In genomic region chr17:19287651-19288050, GRCh38 we compare ENCODE assay signal across 19 cellular contexts. TPM values are rescaled to one million over a fixed set of nuclear protein-coding genes. Genes with fewer than 3 reads are reported as not detected.
A peak's percentile ranks its signal among the peaks of the same experiment; 100 is the strongest.
DNase-seq lines count a peak whose midpoint lies in the region; ATAC-seq and TF ChIP-seq lines count a peak whose summit lies in the region.
"Had no signal": no experiment of that assay in that cellular context is flagged by ENCODE, and none has a peak within 500 bp of the region (broad histone marks: within the 10 kb centered on the region; RNA-seq: fewer than 3 reads in every experiment).

No MANE protein-coding gene starts in this region.

- no peaks in the 10 kb centered on the region for H3K9me2 ChIP-seq in GM23338 (ENCODE audit: insufficient read depth)
- H3K9me2 ChIP-seq: SK-N-SH had no signal

- H2AFZ ChIP-seq in GM23338, result no peak overlapping the region

- H3K27me3 ChIP-seq in GM23338 (ENCODE audit: insufficient read depth) (no peaks in the 10 kb centered on the region), esophagus muscularis mucosa (no peaks in the 10 kb centered on the region), spleen (replicated peaks in 1 of 7) (peaks cover 0 to 15% (median 0%) of the 10 kb centered on the region in 7 donors)
- H3K27me3 ChIP-seq: testis had no signal

- H3K4me1 ChIP-seq in GM23338 (ENCODE audit: insufficient read depth) (peaks cover 50% of the 10 kb centered on the region), esophagus muscularis mucosa (peaks cover 71 to 93% (median 89%) of the 10 kb centered on the region in 4 donors), spleen (peaks cover 18 to 51% (median 31%) of the 10 kb centered on the region in 6 donors)

- POLR2A ChIA-PET in RWPE1 (lab: Yijun Ruan, JAX; ENCODE audit: low non-redundant PET), result no interaction called here

- CTCF ChIA-PET in RWPE1 (lab: Yijun Ruan, JAX), result no interaction called here

- H3K79me2 ChIP-seq in GM23338 (replicated peaks; ENCODE audit: insufficient read depth), result peaks cover 41% of the 10 kb centered on the region

- peak overlapping the region; percentile 57 for H3K4me2 ChIP-seq in GM23338
- H3K4me2 ChIP-seq: SK-N-SH had no signal

- 65% methylated on average over 2 of the region's 2 CpGs for WGBS in esophagus muscularis mucosa
- 71 to 100% (median 87%) methylated on average over 2 of the region's 2 CpGs for WGBS in spleen, 5 donors

- no peak for ATAC-seq in GM23338
- no peak for ATAC-seq in HG03354 (IDR thresholded peaks at IDR 0.05; ENCODE audit: poor library complexity, severe bottlenecking, unreplicated experiment)
- ATAC-seq: HCT116; naive thymus-derived CD8-positive, alpha-beta T cell; stimulated activated memory B cell treated with anti-CD40 and anti-IgM and Interleukin-4, amounts not matched to agents 10 μg/mL and 1 μg/mL and 100 μg/mL, for 72 hours had no signal

- peaks cover 61% of the 10 kb centered on the region for H3K4me1 Mint-ChIP-seq in GM23338

- intact Hi-C loops in esophagus muscularis mucosa (cut with DNase I), result no loop called here
- intact Hi-C loops in spleen (cut with DNase I; ENCODE audit: low total_unique reads), result no loop called here

- H3K4me3 ChIP-seq in GM23338, result no peak overlapping the region
- H3K4me3 ChIP-seq in esophagus muscularis mucosa, result no peak overlapping the region
- H3K4me3 ChIP-seq in spleen, result no peak overlapping the region
- H3K4me3 ChIP-seq: heart right ventricle, testis had no signal

- TF ChIP-seq CTCF in GM23338 (conservative IDR thresholded peaks at IDR 0.05; ENCODE audit: low read depth in 2 of 2) (no peak), RWPE1 (conservative IDR thresholded peaks at IDR 0.05; ENCODE audit: low read depth) (no peak), esophagus muscularis mucosa (IDR thresholded peaks at IDR 0.05) (no peak), spleen (IDR thresholded peaks at IDR 0.05 in 8 of 11, conservative IDR thresholded peaks at IDR 0.05 in 3 of 11) (no peak)

- peak overlapping the region; percentile 84; the same call in 1 of the 2 replicates for H3K27ac Mint-ChIP-seq in GM23338
- H3K27ac Mint-ChIP-seq: activated CD4-positive, alpha-beta T cell treated with anti-CD3 and anti-CD28 coated beads, Interleukin-2, amount 10 ng/mL, durations not matched to agents 24 days and 14 days; stimulated activated memory B cell treated with anti-CD40 and anti-IgM and Interleukin-4, amounts not matched to agents 10 μg/mL and 1 μg/mL and 100 μg/mL, for 72 hours had no signal

- H3K9me3 Mint-ChIP-seq in GM23338, result no peaks in the 10 kb centered on the region
- H3K9me3 Mint-ChIP-seq: activated CD4-positive, alpha-beta T cell treated with anti-CD3 and anti-CD28 coated beads, Interleukin-2, amount 10 ng/mL, durations not matched to agents 24 days and 14 days; naive thymus-derived CD8-positive, alpha-beta T cell; stimulated activated memory B cell treated with anti-CD40 and anti-IgM and Interleukin-4, amounts not matched to agents 10 μg/mL and 1 μg/mL and 100 μg/mL, for 72 hours had no signal

- H3K36me3 ChIP-seq in GM23338 (ENCODE audit: insufficient read depth) (no peaks in the 10 kb centered on the region), esophagus muscularis mucosa (peaks cover 0 to 16% (median 13%) of the 10 kb centered on the region in 4 donors), spleen (peaks cover 0 to 37% (median 0%) of the 10 kb centered on the region in 6 donors)

- H3K36me3 Mint-ChIP-seq in GM23338 (ENCODE audit: low read depth), result peaks cover 24% of the 10 kb centered on the region

- no peak for TF ChIP-seq EP300 in esophagus muscularis mucosa (IDR thresholded peaks at IDR 0.05)

- no peaks in the 10 kb centered on the region for H3K9me3 ChIP-seq in esophagus muscularis mucosa
- no peaks in the 10 kb centered on the region for H3K9me3 ChIP-seq in spleen
- H3K9me3 ChIP-seq: heart right ventricle, SK-N-SH, testis had no signal

- DNase-seq in GM23338 (ENCODE audit: low spot score), result no peak
- DNase-seq in RWPE1 (ENCODE audit: low spot score), result no peak
- DNase-seq in esophagus muscularis mucosa (ENCODE audit: extremely low spot score), result no peak
- peak; percentile 42 for DNase-seq in spleen
- no peak for DNase-seq in NCI-H2196 (lab: John Stamatoyannopoulos, UW; ENCODE audit: unreplicated experiment)
- no peak for DNase-seq in NCI-H1092 (lab: John Stamatoyannopoulos, UW)
- DNase-seq: activated CD4-positive, alpha-beta T cell treated with anti-CD3 and anti-CD28 coated beads, Interleukin-2, amount 10 ng/mL, durations not matched to agents 24 days and 14 days; activated naive CD4-positive, alpha-beta T cell treated with Interleukin-2 at 50 U/mL for 16 hours; activated T-cell treated with anti-CD3 and anti-CD28 coated beads, Interleukin-2, amount 50 U/mL, for 48 hours; heart right ventricle; naive thymus-derived CD8-positive, alpha-beta T cell; SK-N-SH; stimulated activated CD4-positive, alpha-beta T cell treated with anti-CD3 and anti-CD28 coated beads, Interleukin-2, amount 100 ng/mL, for 48 hours; T-helper 2 cell; testis had no signal

- H4K20me1 ChIP-seq in GM23338 (replicated peaks; ENCODE audit: insufficient read depth), result peaks cover 2% of the 10 kb centered on the region; the same call in 1 of the 2 replicates

- no peak overlapping the region for H3K4me3 Mint-ChIP-seq in GM23338
- H3K4me3 Mint-ChIP-seq: activated CD4-positive, alpha-beta T cell treated with anti-CD3 and anti-CD28 coated beads, Interleukin-2, amount 10 ng/mL, durations not matched to agents 24 days and 14 days; naive thymus-derived CD8-positive, alpha-beta T cell; stimulated activated memory B cell treated with anti-CD40 and anti-IgM and Interleukin-4, amounts not matched to agents 10 μg/mL and 1 μg/mL and 100 μg/mL, for 72 hours had no signal

- no peak for TF ChIP-seq POLR2A in esophagus muscularis mucosa (IDR thresholded peaks at IDR 0.05; ENCODE audit: low read depth)
- no peak for TF ChIP-seq POLR2A in spleen (IDR thresholded peaks at IDR 0.05)

- peaks cover 6% of the 10 kb centered on the region; the same call in 1 of the 2 replicates for H3F3A ChIP-seq in GM23338 (replicated peaks; ENCODE audit: low read depth)

- H3K27ac ChIP-seq in GM23338 (ENCODE audit: low read depth) (peak overlapping the region; percentile 61; the same call in 1 of the 2 replicates), RWPE1 (0 out of 2 replicates have a peak overlapping the region, but pooled peaks have one; percentile 3), esophagus muscularis mucosa (replicated peaks in 1 of 4) (peak overlapping the region in 3 of 4 donors; percentile 12 to 71 (median 45)), spleen (no peak overlapping the region)
- H3K27ac ChIP-seq: C4-2B, testis had no signal

- H3K27me3 Mint-ChIP-seq in GM23338 (ENCODE audit: insufficient read depth, low read depth, poor library complexity), result peaks cover 2% of the 10 kb centered on the region

TF ChIP-seq in GM23338, 12 proteins besides CTCF, POLR2A, EP300 and RAD21:
- TF ChIP-seq REST (IDR thresholded peaks at IDR 0.05; ENCODE audit: unreplicated experiment), result no peak
- TF ChIP-seq JUNB (IDR thresholded peaks at IDR 0.05; ENCODE audit: unreplicated experiment), result no peak
- no peak for TF ChIP-seq ETS1 (IDR thresholded peaks at IDR 0.05)

RNA-seq across cellular contexts. Expression of gene EPN2, which starts 50.5 kb away (rescaled TPM):
- total RNA-seq in GM23338 (2014; rRNA removed; shearing (Covaris generic)), result 28.7 and 34.0 TPM in 2 replicates
- polyA plus RNA-seq in GM23338 (2016; fragmentation: Nextera tagmentation; extraction: Ambion mirVana) (149 and 164 TPM in 2 replicates), spleen (10 to 100 TPM in 1 of 3 donors, 1 to 10 TPM in 2; 5.4 to 20.0 (median 5.9) TPM)
- total RNA-seq in esophagus muscularis mucosa (10 to 100 TPM; 26.5 to 49.2 (median 38.9) TPM), spleen (10 to 100 TPM; 21.8 to 59.6 (median 38.5) TPM)

Comparison
In these comparisons a context has a peak if more than half of its experiments do, and no peak if none do; other contexts are left out.
1. H3K27ac ChIP-seq: peak in GM23338 (single experiment), RWPE1 (single experiment) and esophagus muscularis mucosa (3 of 4); none in spleen (0 of 8).